In the genomic region with DNA sequence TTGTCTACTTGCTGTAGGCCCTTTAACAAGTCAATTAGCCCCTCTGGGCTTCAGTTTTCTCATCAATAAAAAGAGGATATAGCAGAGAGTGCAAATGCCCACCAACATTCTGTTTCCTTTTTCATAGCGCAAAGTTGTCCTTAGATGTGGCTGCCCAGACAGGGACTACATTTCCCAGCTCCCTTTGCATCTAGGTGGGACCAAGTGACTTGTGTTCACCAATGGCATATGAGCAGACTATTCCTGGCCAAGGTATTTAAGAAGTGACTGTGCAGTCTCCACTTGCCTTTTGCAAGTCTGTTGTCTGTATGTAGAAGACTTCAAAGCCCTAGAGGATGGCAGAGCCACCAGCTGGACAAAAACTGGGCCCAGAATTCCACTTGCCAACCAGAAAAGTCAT, we compare ENCODE assay signal across 9 cellular contexts. TPM values are rescaled to one million over a fixed set of nuclear protein-coding genes. Genes with fewer than 3 reads are reported as not detected.
DNase-seq lines count a peak whose midpoint lies in the region; TF ChIP-seq lines count a peak whose summit lies in the region.
"Had no signal": no experiment of that assay in that cellular context is flagged by ENCODE, and none has a peak within 500 bp of the region (broad histone marks: within the 10 kb centered on the region; RNA-seq: fewer than 3 reads in every experiment).

No MANE protein-coding gene starts in this region.

- no peak overlapping the region for H3K4me3 ChIP-seq in brain microvascular endothelial cell (ENCODE audit: low read depth, low read length)
- no peak overlapping the region for H3K4me3 ChIP-seq in neural progenitor cell
- H3K4me3 ChIP-seq in dorsolateral prefrontal cortex: no peak overlapping the region

- H2AFZ ChIP-seq in neural progenitor cell (replicated peaks): peak overlapping the region; percentile 36

- H3K4me3 Mint-ChIP-seq in neural progenitor cell: no peak overlapping the region

- DNase-seq in NCI-H748 treated with DMSO at 0.1 percent for 48 hours (lab: John Stamatoyannopoulos, UW) (peak; percentile 1), NCI-H748 (lab: John Stamatoyannopoulos, UW; ENCODE audit: unreplicated experiment) (no peak), KBM-7 (peak; percentile 20), brain microvascular endothelial cell (peak; percentile 26), neural progenitor cell (ENCODE audit: low spot score) (peak; percentile 56), dorsolateral prefrontal cortex (no peak), NCI-H1417 treated with DMSO at 0.1 percent for 48 hours (lab: John Stamatoyannopoulos, UW) (no peak)
- DNase-seq in activated T-cell treated with anti-CD3 and anti-CD28 coated beads, Interleukin-2, amount 50 U/mL, for 48 hours: no peak

- intact Hi-C loops in dorsolateral prefrontal cortex (cut with DNase I): no loop called here

- in situ Hi-C loops in KBM-7 (cut with MboI; ENCODE audit: low pct_unique_long_range_greater_than_20kb, low sequenced_read_pairs): no loop called here
- in situ Hi-C loops in brain microvascular endothelial cell (cut with HindIII; ENCODE audit: low pct_ligation_motif_present, low sequenced_read_pairs): no loop called here

- no peak overlapping the region for H3K27ac Mint-ChIP-seq in neural progenitor cell

- no peaks in the 10 kb centered on the region for H3K4me1 ChIP-seq in neural progenitor cell

- H3K9me3 ChIP-seq in neural progenitor cell (ENCODE audit: low read depth): no peaks in the 10 kb centered on the region
- H3K9me3 ChIP-seq: neutrophil had no signal

- H3F3A ChIP-seq in neural progenitor cell (ENCODE audit: low read depth): no peaks in the 10 kb centered on the region

- no peak for TF ChIP-seq CTCF in brain microvascular endothelial cell (IDR thresholded peaks at IDR 0.05; ENCODE audit: low read depth, low read length, missing control alignments)
- no peak for TF ChIP-seq CTCF in neural progenitor cell (IDR thresholded peaks at IDR 0.05)
- no peak for TF ChIP-seq CTCF in dorsolateral prefrontal cortex (IDR thresholded peaks at IDR 0.05 in 54 of 56, conservative IDR thresholded peaks at IDR 0.05 in 2 of 56; ENCODE audit: low read depth in 1 of 56, partially characterized antibody in 56 of 56)

- no peak overlapping the region for H3K9ac ChIP-seq in neural progenitor cell

- no peaks in the 10 kb centered on the region for H3K36me3 ChIP-seq in brain microvascular endothelial cell (replicated peaks)
- no peaks in the 10 kb centered on the region for H3K36me3 ChIP-seq in neural progenitor cell
- H3K36me3 ChIP-seq: neutrophil had no signal

- no peaks in the 10 kb centered on the region for H3K27me3 ChIP-seq in brain microvascular endothelial cell (replicated peaks)
- no peaks in the 10 kb centered on the region for H3K27me3 ChIP-seq in neural progenitor cell
- no peaks in the 10 kb centered on the region for H3K27me3 ChIP-seq in dorsolateral prefrontal cortex
- H3K27me3 ChIP-seq: neutrophil had no signal

- no peaks in the 10 kb centered on the region for H3K79me2 ChIP-seq in neural progenitor cell (ENCODE audit: low read depth)

- H3K27ac ChIP-seq in brain microvascular endothelial cell (no peak overlapping the region), neural progenitor cell (no peak overlapping the region), dorsolateral prefrontal cortex (no peak overlapping the region)
- H3K27ac ChIP-seq: neutrophil had no signal

- H3K4me1 Mint-ChIP-seq in neural progenitor cell: no peaks in the 10 kb centered on the region

- H3K4me2 ChIP-seq in neural progenitor cell: no peak overlapping the region

- no peaks in the 10 kb centered on the region for H4K20me1 ChIP-seq in neural progenitor cell (ENCODE audit: low read depth)

- peaks cover 8% of the 10 kb centered on the region for H3K27me3 Mint-ChIP-seq in neural progenitor cell (ENCODE audit: insufficient read depth, low read depth)

- no peaks in the 10 kb centered on the region for H3K36me3 Mint-ChIP-seq in neural progenitor cell

- H3K9me3 Mint-ChIP-seq in neural progenitor cell: no peaks in the 10 kb centered on the region

RNA-seq across cellular contexts. Expression of a gene that starts 59.7 kb away (rescaled TPM):
- not detected in 2 replicates for total RNA-seq in neural progenitor cell (ENCODE audit: low replicate concordance)
- 1 to 10 TPM in 18 of 120 experiments, under 1 TPM in 33, not detected in 69; 0.23 to 6.0 (median 0.83) TPM for total RNA-seq in dorsolateral prefrontal cortex

Comparison
In these comparisons a context has a peak if more than half of its experiments do, and no peak if none do; other contexts are left out.
1. DNase-seq: peak in NCI-H748 treated with DMSO at 0.1 percent for 48 hours (single experiment), KBM-7 (single experiment), brain microvascular endothelial cell (single experiment) and neural progenitor cell (single experiment); none in NCI-H748 (single experiment), dorsolateral prefrontal cortex (0 of 10), activated T-cell treated with anti-CD3 and anti-CD28 coated beads, Interleukin-2, amount 50 U/mL, for 48 hours (0 of 2) and NCI-H1417 treated with DMSO at 0.1 percent for 48 hours (single experiment).